8 cellular contexts compared by ENCODE assay signal in genomic region chr19:37817180-37817911, GRCh38.
DNase-seq lines count a peak whose midpoint lies in the region; ATAC-seq lines count a peak whose summit lies in the region.

No MANE protein-coding gene starts in this region.

- H3K27ac ChIP-seq in caudate nucleus (ENCODE audit: low read depth, low read length), result no peak overlapping the region

- peak overlapping the region; percentile 59 for H3K4me3 ChIP-seq in skeletal muscle cell (ENCODE audit: low read depth, low read length)

- DNase-seq in DMS53 (lab: John Stamatoyannopoulos, UW), result peak; percentile 96
- peak; percentile 92 for DNase-seq in NCI-H748 (lab: John Stamatoyannopoulos, UW; ENCODE audit: unreplicated experiment)
- DNase-seq in caudate nucleus (lab: John Stamatoyannopoulos, UW), result peak in 58 of 61 donors; percentile 0 to 82 (median 60)
- DNase-seq in iPS-NIHi7 (ENCODE audit: extremely low spot score), result peak; percentile 84
- no peak for DNase-seq in skeletal muscle cell (ENCODE audit: low read depth)
- no peak for DNase-seq in SIG-M5 treated with dmso at 0.1 percent for 504 hours (lab: John Stamatoyannopoulos, UW; ENCODE audit: unreplicated experiment)

- ATAC-seq in GM21447 (IDR thresholded peaks at IDR 0.05; ENCODE audit: unreplicated experiment), result no peak
- ATAC-seq in GM21737 (IDR thresholded peaks at IDR 0.05; ENCODE audit: unreplicated experiment), result no peak

Comparison
In these comparisons a context has a peak if more than half of its experiments do, and no peak if none do; other contexts are left out.
1. DNase-seq: peak in DMS53 (single experiment), NCI-H748 (single experiment), caudate nucleus (58 of 61) and iPS-NIHi7 (single experiment); none in skeletal muscle cell (single experiment) and SIG-M5 treated with dmso at 0.1 percent for 504 hours (single experiment).